ENCODE assay signal across 36 cellular contexts in the genomic region with DNA sequence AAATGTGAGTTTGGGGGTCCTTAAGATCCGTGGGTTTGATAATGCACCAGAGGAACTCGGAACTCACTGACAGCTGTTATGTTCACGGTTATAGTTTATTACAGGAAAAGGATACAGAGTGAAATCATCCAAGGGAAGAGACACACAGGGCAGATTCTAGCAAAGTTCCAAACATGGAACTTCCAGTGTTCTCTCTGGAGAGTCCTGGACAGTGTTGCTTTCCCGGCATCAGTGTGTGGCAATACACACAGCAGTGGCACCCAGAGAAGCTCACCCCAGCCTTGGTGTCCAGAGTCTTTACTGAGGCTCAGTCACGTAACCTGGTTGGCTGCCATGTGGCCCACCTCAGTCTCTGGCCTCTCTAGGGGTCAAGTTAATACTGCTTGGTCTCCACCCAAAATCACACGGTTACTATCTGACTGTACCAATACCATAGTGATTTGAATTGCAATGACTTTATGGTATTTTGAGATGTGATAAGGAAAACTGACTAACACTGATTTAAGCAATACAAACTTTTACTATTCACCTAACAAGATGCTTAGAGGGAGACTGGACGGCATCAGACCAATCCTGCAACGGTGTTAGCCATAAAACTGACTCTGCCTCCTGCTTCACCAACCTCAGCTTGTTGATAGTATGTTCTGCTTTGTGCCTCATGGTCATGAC. TPM values are rescaled to one million over a fixed set of nuclear protein-coding genes. Genes with fewer than 3 reads are reported as not detected.
"Had no signal": no experiment of that assay in that cellular context is flagged by ENCODE, and none has a peak within 500 bp of the region (broad histone marks: within the 10 kb centered on the region; RNA-seq: fewer than 3 reads in every experiment).

No MANE protein-coding gene starts in this region.

- H3K4me1 ChIP-seq: adrenal gland, body of pancreas, gastroesophageal sphincter had no signal

- ATAC-seq: activated CD4-positive, CD25-positive, alpha-beta regulatory T cell treated with anti-CD3 and anti-CD28 coated beads, Interleukin-2, amount 50 U/mL, for 24 hours; activated CD8-positive, alpha-beta T cell treated with anti-CD3 and anti-CD28 coated beads for 36 hours; activated naive CD8-positive, alpha-beta T cell treated with anti-CD3 and anti-CD28 coated beads, Interleukin-2, amount 50 U/mL, for 24 hours; activated T-cell treated with anti-CD3 and anti-CD28 coated beads, Interleukin-2, amount 50 U/mL, for 4 hours; activated T-helper 17 cell treated with anti-CD3 and anti-CD28 coated beads, Interleukin-2, amount 50 U/mL, for 72 hours; body of pancreas; effector memory CD8-positive, alpha-beta T cell; gastroesophageal sphincter; T-helper 17 cell had no signal

- H3K9me3 ChIP-seq: adrenal gland, body of pancreas, esophagus squamous epithelium, gastroesophageal sphincter had no signal

- H3K27me3 ChIP-seq: adrenal gland, body of pancreas, esophagus squamous epithelium had no signal

- H3K36me3 ChIP-seq: adrenal gland, esophagus squamous epithelium, gastroesophageal sphincter, WERI-Rb-1 had no signal

- H3K4me3 ChIP-seq: adrenal gland, body of pancreas, esophagus squamous epithelium, gastroesophageal sphincter had no signal

- FAIRE-seq: colon had no signal

- H3K27ac ChIP-seq: adrenal gland, body of pancreas, epithelial cell of prostate, esophagus squamous epithelium, gastroesophageal sphincter, WERI-Rb-1 had no signal

- DNase-seq: activated B cell treated with CpG ODN at 0.5 μM for 24 hours; activated CD4-positive, alpha-beta T cell treated with anti-CD3 and anti-CD28 coated beads for 48 hours; activated CD4-positive, alpha-beta T cell treated with anti-CD3 and anti-CD28 coated beads, Interleukin-2, amount 50 U/mL, for 1 hour; activated CD4-positive, alpha-beta T cell treated with anti-CD3 and anti-CD28 coated beads, Interleukin-2, amount 50 U/mL, for 48 hours; activated CD8-positive, alpha-beta memory T cell treated with anti-CD3 and anti-CD28 coated beads for 24 hours; activated CD8-positive, alpha-beta T cell treated with anti-CD3 and anti-CD28 coated beads for 36 hours; activated effector memory CD4-positive, alpha-beta T cell treated with anti-CD3 and anti-CD28 coated beads, Interleukin-2, amount 50 U/mL, for 16 hours; activated naive CD4-positive, alpha-beta T cell treated with anti-CD3 and anti-CD28 coated beads for 36 hours; activated naive CD8-positive, alpha-beta T cell treated with anti-CD3 and anti-CD28 coated beads for 36 hours; activated naive CD8-positive, alpha-beta T cell treated with anti-CD3 and anti-CD28 coated beads, Interleukin-2, amount 50 U/mL, for 24 hours; activated T-cell treated with anti-CD3 and anti-CD28 coated beads, Interleukin-2, amount 50 U/mL, for 4 hours; adrenal gland; amygdala; aorta; body of pancreas; caudate nucleus; cortex of kidney; dermis blood vessel endothelial cell; effector CD4-positive, alpha-beta T cell; effector memory CD8-positive, alpha-beta T cell; esophagus squamous epithelium; foreskin melanocyte; T-helper 1 cell; T-helper 17 cell; T1000 had no signal

RNA-seq across cellular contexts. Expression of a gene that starts 43.7 kb away (rescaled TPM):
- total RNA-seq: activated B cell treated with CpG ODN at 0.5 μM for 24 hours; activated naive CD4-positive, alpha-beta T cell treated with anti-CD3 and anti-CD28 coated beads for 36 hours; activated T-cell treated with anti-CD3 and anti-CD28 coated beads, Interleukin-2, amount 50 U/mL, for 4 hours; activated T-helper 17 cell treated with anti-CD3 and anti-CD28 coated beads, Interleukin-2, amount 50 U/mL, for 72 hours; adrenal gland; aorta; body of pancreas; chondrocyte; dermis blood vessel endothelial cell; fibroblast of lung; fibroblast of villous mesenchyme; gastroesophageal sphincter; glomerular endothelial cell; T-helper 17 cell had no signal
- polyA plus RNA-seq: adrenal gland, aorta, fibroblast of lung had no signal

RNA-seq across cellular contexts. Expression of a gene that starts 43.7 kb away (rescaled TPM):
- total RNA-seq: activated B cell treated with CpG ODN at 0.5 μM for 24 hours; activated CD8-positive, alpha-beta T cell treated with anti-CD3 and anti-CD28 coated beads for 36 hours; activated naive CD4-positive, alpha-beta T cell treated with anti-CD3 and anti-CD28 coated beads for 36 hours; activated naive CD8-positive, alpha-beta T cell treated with anti-CD3 and anti-CD28 coated beads for 36 hours; activated T-cell treated with anti-CD3 and anti-CD28 coated beads, Interleukin-2, amount 50 U/mL, for 4 hours; activated T-helper 17 cell treated with anti-CD3 and anti-CD28 coated beads, Interleukin-2, amount 50 U/mL, for 72 hours; adrenal gland; aorta; body of pancreas; chondrocyte; dermis blood vessel endothelial cell; esophagus squamous epithelium; fibroblast of lung; fibroblast of villous mesenchyme; gastroesophageal sphincter; glomerular endothelial cell; T-helper 17 cell had no signal
- polyA plus RNA-seq: adrenal gland, aorta, esophagus, fibroblast of lung had no signal
